8 cellular contexts compared by ENCODE assay signal in the genomic region with DNA sequence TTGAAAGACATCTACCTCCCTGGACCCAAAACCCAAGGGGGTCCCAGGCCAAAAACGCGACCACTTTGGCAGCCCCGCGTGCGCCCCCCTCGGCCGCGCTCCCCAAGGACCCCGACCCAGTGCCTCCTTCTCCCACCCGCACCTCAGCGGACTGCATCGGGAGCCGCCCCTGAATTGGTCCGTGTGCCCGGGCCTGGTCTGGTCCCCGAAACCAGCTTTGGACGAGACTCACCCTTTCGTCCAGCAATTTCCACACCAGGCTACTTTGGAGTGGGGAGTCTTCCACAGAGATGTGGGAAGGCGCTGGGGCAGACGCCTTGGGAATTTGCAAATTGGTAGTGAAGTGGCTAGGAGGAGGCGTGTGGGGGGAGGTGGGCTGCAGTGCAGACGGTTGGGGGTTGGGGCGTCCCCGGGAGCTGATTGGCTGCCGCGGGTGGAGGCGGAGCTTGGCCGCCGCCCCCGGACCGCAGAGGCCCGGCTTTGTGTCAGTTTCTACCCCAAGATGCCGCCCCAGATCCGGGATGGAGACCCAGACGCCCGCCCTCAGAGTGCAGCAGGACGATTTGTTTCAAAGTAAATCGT. TPM values are rescaled to one million over a fixed set of nuclear protein-coding genes. Genes with fewer than 3 reads are reported as not detected.
DNase-seq lines count a peak whose midpoint lies in the region; ATAC-seq and TF ChIP-seq lines count a peak whose summit lies in the region.

No MANE protein-coding gene starts in this region.

- H3K36me3 Mint-ChIP-seq in activated T-cell treated with anti-CD3 and anti-CD28 coated beads, Interleukin-2, amount 50 U/mL, for 24 hours (ENCODE audit: low read depth), result peaks cover 15% of the 10 kb centered on the region

- no peaks in the 10 kb centered on the region for H3K36me3 ChIP-seq in gastroesophageal sphincter

- no peak for TF ChIP-seq CTCF in gastroesophageal sphincter (IDR thresholded peaks at IDR 0.05)

- peaks cover 20% of the 10 kb centered on the region for H3K4me1 Mint-ChIP-seq in activated T-cell treated with anti-CD3 and anti-CD28 coated beads, Interleukin-2, amount 50 U/mL, for 24 hours (ENCODE audit: low read depth)

- TF ChIP-seq EP300 in gastroesophageal sphincter (IDR thresholded peaks at IDR 0.05), result no peak

- H3K27me3 ChIP-seq in gastroesophageal sphincter, result no peaks in the 10 kb centered on the region

- H3K27me3 Mint-ChIP-seq in activated T-cell treated with anti-CD3 and anti-CD28 coated beads, Interleukin-2, amount 50 U/mL, for 24 hours, result peaks cover 68% of the 10 kb centered on the region

- TF ChIP-seq POLR2A in gastroesophageal sphincter (IDR thresholded peaks at IDR 0.05), result no peak

- H3K4me3 Mint-ChIP-seq in activated T-cell treated with anti-CD3 and anti-CD28 coated beads, Interleukin-2, amount 50 U/mL, for 24 hours, result peak overlapping the region; percentile 60

- peak; percentile 86 for ATAC-seq in GM19397 (IDR thresholded peaks at IDR 0.05; ENCODE audit: unreplicated experiment)
- ATAC-seq in HG03354 (IDR thresholded peaks at IDR 0.05; ENCODE audit: poor library complexity, severe bottlenecking, unreplicated experiment), result peak; percentile 81
- ATAC-seq in gastroesophageal sphincter, result peak; percentile 45

- H3K27ac Mint-ChIP-seq in activated T-cell treated with anti-CD3 and anti-CD28 coated beads, Interleukin-2, amount 50 U/mL, for 24 hours, result no peak overlapping the region

- peak overlapping the region in 3 of 4 donors; percentile 38 to 77 (median 61) for H3K27ac ChIP-seq in gastroesophageal sphincter

- peaks cover 0 to 56% (median 3%) of the 10 kb centered on the region in 3 donors for H3K4me1 ChIP-seq in gastroesophageal sphincter

- peaks cover 0 to 3% (median 0%) of the 10 kb centered on the region in 3 donors for H3K9me3 ChIP-seq in gastroesophageal sphincter

- peak overlapping the region; percentile 25 to 55 for H3K4me3 ChIP-seq in gastroesophageal sphincter

- DNase-seq in DMS114 treated with DMSO at 0.1 percent for 48 hours (lab: John Stamatoyannopoulos, UW; ENCODE audit: unreplicated experiment) (peak; percentile 46), occipital lobe (lab: John Stamatoyannopoulos, UW) (peak; percentile 85), HuH-7.5 (ENCODE audit: low spot score) (no peak), NCI-H128 (lab: John Stamatoyannopoulos, UW; ENCODE audit: unreplicated experiment) (no peak)
- peak; percentile 56 for DNase-seq in activated T-cell treated with anti-CD3 and anti-CD28 coated beads, Interleukin-2, amount 50 U/mL, for 24 hours

- no peaks in the 10 kb centered on the region for H3K9me3 Mint-ChIP-seq in activated T-cell treated with anti-CD3 and anti-CD28 coated beads, Interleukin-2, amount 50 U/mL, for 24 hours

- 0 to 12% methylated on average over 4 to 16 of the region's 38 CpGs for WGBS in gastroesophageal sphincter (ENCODE audit: low coverage in 1 of 2), 2 donors

RNA-seq across cellular contexts. Expression of a gene that starts 16.9 kb away (rescaled TPM):
- total RNA-seq in gastroesophageal sphincter (10 to 100 TPM; 34.7 to 66.7 (median 57.7) TPM), occipital lobe (178 TPM)

RNA-seq across cellular contexts. Expression of a gene that starts 50.0 kb away (rescaled TPM):
- not detected for total RNA-seq in gastroesophageal sphincter
- not detected for total RNA-seq in occipital lobe

Comparison
In these comparisons a context has a peak if more than half of its experiments do, and no peak if none do; other contexts are left out.
1. DNase-seq: peak in DMS114 treated with DMSO at 0.1 percent for 48 hours (single experiment), activated T-cell treated with anti-CD3 and anti-CD28 coated beads, Interleukin-2, amount 50 U/mL, for 24 hours (single experiment) and occipital lobe (single experiment); none in HuH-7.5 (single experiment) and NCI-H128 (single experiment).
2. Peak in every context shown above with its lines, with median percentiles within 50 percentile points of each other: ATAC-seq.